Comparison of ENCODE assay signal across 11 cellular contexts in the genomic region with DNA sequence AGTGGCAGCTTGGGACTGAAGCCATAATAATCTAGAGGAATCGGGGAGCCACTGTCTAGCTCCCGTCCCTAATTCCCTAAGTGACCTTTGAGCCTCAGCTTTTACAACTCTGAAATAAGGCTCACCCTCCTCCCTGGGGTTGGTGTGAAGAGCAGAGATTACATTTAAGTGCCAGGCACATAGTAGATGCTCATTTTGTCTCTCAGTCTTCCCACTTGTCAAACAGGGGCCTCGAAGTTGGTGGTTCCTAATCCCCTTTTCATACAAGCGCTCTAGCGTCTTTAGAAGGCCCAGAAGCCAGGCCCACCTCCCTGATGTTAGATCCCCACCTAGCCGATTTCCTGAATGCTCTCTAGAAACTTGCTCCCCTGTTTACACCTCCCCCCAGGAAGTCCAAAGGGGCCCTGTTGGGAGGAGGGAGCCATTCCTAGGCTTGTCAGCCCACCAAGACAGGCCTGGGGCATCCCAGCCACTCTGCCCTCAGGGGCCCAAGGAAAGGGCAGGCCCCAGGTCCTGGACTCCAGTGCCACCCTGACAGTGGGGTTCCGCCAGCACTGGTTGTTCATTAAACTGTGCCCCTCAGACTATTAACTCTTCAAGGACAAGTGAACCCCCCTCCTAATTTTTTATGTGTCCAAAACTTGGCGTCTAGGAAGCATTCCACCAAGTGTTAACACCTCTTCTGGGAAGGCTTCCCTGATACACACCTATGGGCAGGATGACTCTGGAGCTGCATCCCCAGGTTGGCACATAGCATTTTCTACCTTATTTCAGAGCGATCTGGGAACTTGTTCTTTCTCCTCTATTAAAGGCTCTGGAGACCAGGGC. TPM values are rescaled to one million over a fixed set of nuclear protein-coding genes. Genes with fewer than 3 reads are reported as not detected.
DNase-seq lines count a peak whose midpoint lies in the region; ATAC-seq and TF ChIP-seq lines count a peak whose summit lies in the region.
"Had no signal": no experiment of that assay in that cellular context is flagged by ENCODE, and none has a peak within 500 bp of the region (broad histone marks: within the 10 kb centered on the region; RNA-seq: fewer than 3 reads in every experiment).

No MANE protein-coding gene starts in this region.

- intact Hi-C loops in breast epithelium (cut with DNase I; ENCODE audit: low total_unique reads) = no loop called here
- intact Hi-C loops in mucosa of descending colon (cut with DNase I, micrococcal nuclease) = no loop called here
- intact Hi-C loops in testis (cut with DNase I; ENCODE audit: low total_unique reads) = no loop called here
- intact Hi-C loops in posterior vena cava (cut with DNase I) = loop anchor here in 1 of 2 donors (5.0 kb wide), 1 partner anchor 87 kb away; no protein-coding TSS in a partner anchor
- intact Hi-C loops in aorta (cut with DNase I) = loop anchor here in 1 of 2 donors (2.0 kb wide), 1 partner anchor 79 kb away; no protein-coding TSS in a partner anchor

- TF ChIP-seq POLR2A in breast epithelium (IDR thresholded peaks at IDR 0.05) = no peak
- no peak for TF ChIP-seq POLR2A in testis (IDR thresholded peaks at IDR 0.05)

- no peak for TF ChIP-seq CTCF in breast epithelium (IDR thresholded peaks at IDR 0.05)
- no peak for TF ChIP-seq CTCF in mucosa of descending colon (IDR thresholded peaks at IDR 0.05)
- no peak for TF ChIP-seq CTCF in testis (IDR thresholded peaks at IDR 0.05)

- DNase-seq in DMS53 (lab: John Stamatoyannopoulos, UW) = peak; percentile 43
- no peak for DNase-seq in DMS53 treated with DMSO at 0.1 percent for 48 hours (lab: John Stamatoyannopoulos, UW; ENCODE audit: unreplicated experiment)
- no peak for DNase-seq in breast epithelium (ENCODE audit: low spot score in 2 of 2)
- DNase-seq in mucosa of descending colon = no peak
- no peak for DNase-seq in testis
- DNase-seq in NCI-H187 treated with DMSO at 0.1 percent for 48 hours (lab: John Stamatoyannopoulos, UW) = no peak
- DNase-seq in posterior vena cava (ENCODE audit: low spot score) = no peak
- no peak for DNase-seq in aorta
- DNase-seq: 8988T, EL, MM.1S had no signal

- WGBS in testis, 2 donors = 80 to 81% methylated on average over 9 of the region's 9 CpGs
- 75 to 78% methylated on average over 9 of the region's 9 CpGs for WGBS in aorta, 2 donors

- H3K27ac ChIP-seq in breast epithelium = peak overlapping the region; percentile 94 to 98
- peak overlapping the region; percentile 91 to 93 for H3K27ac ChIP-seq in testis
- peak overlapping the region in 1 of 2 donors; percentile 54 for H3K27ac ChIP-seq in aorta (ENCODE audit: low read depth in 1 of 2, low read length in 2 of 2)

- H3K27me3 ChIP-seq in breast epithelium = no peaks in the 10 kb centered on the region
- H3K27me3 ChIP-seq in testis = no peaks in the 10 kb centered on the region
- H3K27me3 ChIP-seq in aorta (ENCODE audit: control insufficient read depth in 1 of 2, insufficient read depth in 2 of 2, low read length in 1 of 2) = no peaks in the 10 kb centered on the region

- H3K9me3 ChIP-seq in breast epithelium (no peaks in the 10 kb centered on the region), mucosa of descending colon (no peaks in the 10 kb centered on the region), testis (no peaks in the 10 kb centered on the region), aorta (ENCODE audit: control insufficient read depth, low read length) (no peaks in the 10 kb centered on the region)

- H3K4me1 ChIP-seq in breast epithelium = peaks cover 39 to 88% of the 10 kb centered on the region in 2 donors
- H3K4me1 ChIP-seq in mucosa of descending colon (ENCODE audit: low read depth) = peaks cover 86% of the 10 kb centered on the region
- H3K4me1 ChIP-seq in testis = peaks cover 90% of the 10 kb centered on the region
- H3K4me1 ChIP-seq in aorta (ENCODE audit: control insufficient read depth in 1 of 2, insufficient read depth in 2 of 2, low read length in 2 of 2) = peaks cover 0 to 2% of the 10 kb centered on the region in 2 donors

- ATAC-seq in mucosa of descending colon = peak; percentile 17
- ATAC-seq in aorta (ENCODE audit: low FRiP score) = no peak

- H3K36me3 ChIP-seq in breast epithelium (no peaks in the 10 kb centered on the region), mucosa of descending colon (ENCODE audit: low read depth) (no peaks in the 10 kb centered on the region), testis (ENCODE audit: low read depth, missing control alignments) (no peaks in the 10 kb centered on the region), aorta (ENCODE audit: control insufficient read depth in 1 of 2, insufficient read depth in 2 of 2, low read length in 1 of 2) (no peaks in the 10 kb centered on the region)

- H3K4me3 ChIP-seq in breast epithelium (peak overlapping the region in 1 of 3 donors; percentile 20), mucosa of descending colon (no peak overlapping the region), testis (no peak overlapping the region), aorta (ENCODE audit: low read length in 2 of 2) (no peak overlapping the region)

RNA-seq across cellular contexts. Expression of a gene that starts 49.4 kb away (rescaled TPM):
- 100 to 1,000 TPM in 2 of 3 donors, 10 to 100 TPM in 1; 62.6 to 121 (median 112) TPM for total RNA-seq in breast epithelium
- 100 to 1,000 TPM; 103 to 161 (median 149) TPM for total RNA-seq in mucosa of descending colon
- total RNA-seq in testis = 100 to 1,000 TPM in 1 of 2 donors, 10 to 100 TPM in 1; 96.4 to 101 TPM
- polyA plus RNA-seq in testis (ENCODE audit: insufficient read depth, low read depth, low replicate concordance) = 66.1 TPM
- total RNA-seq in posterior vena cava = 100 to 1,000 TPM; 108 to 120 TPM
- 100 to 1,000 TPM; 135 to 155 TPM for total RNA-seq in aorta
- polyA plus RNA-seq in aorta = 100 to 1,000 TPM in 1 of 2 donors, 10 to 100 TPM in 1; 12.1 to 112 TPM
